In the genomic region with DNA sequence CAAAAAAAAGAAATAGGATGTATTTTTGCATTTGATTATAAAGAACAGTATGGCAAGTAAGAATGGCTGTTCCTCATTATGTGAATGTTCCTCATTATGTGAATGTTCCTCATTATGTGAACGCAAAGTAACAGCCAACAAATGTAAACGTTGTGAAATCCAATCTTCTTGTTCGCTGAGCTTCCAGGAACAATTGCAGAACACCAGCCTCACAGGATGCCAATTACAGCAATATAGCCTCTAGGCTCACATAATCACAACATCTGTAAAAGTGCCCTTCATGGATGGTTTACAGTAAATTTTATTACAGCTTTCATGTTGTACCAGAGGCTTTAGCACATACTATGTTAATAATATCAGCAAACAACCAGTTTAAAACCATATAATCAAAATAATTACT, we compare ENCODE assay signal across 13 cellular contexts.
A peak's percentile ranks its signal among the peaks of the same experiment; 100 is the strongest.
DNase-seq lines count a peak whose midpoint lies in the region; ATAC-seq and TF ChIP-seq lines count a peak whose summit lies in the region.
"Had no signal": no experiment of that assay in that cellular context is flagged by ENCODE, and none has a peak within 500 bp of the region (broad histone marks: within the 10 kb centered on the region; RNA-seq: fewer than 3 reads in every experiment).

No MANE protein-coding gene starts in this region.

- no peaks in the 10 kb centered on the region for H3K4me1 ChIP-seq in hepatocyte (ENCODE audit: insufficient read depth)

- H3K36me3 ChIP-seq in hepatocyte (replicated peaks; ENCODE audit: insufficient read depth, low read depth) = no peaks in the 10 kb centered on the region

- H3K27me3 ChIP-seq in hepatocyte = no peaks in the 10 kb centered on the region

- no peaks in the 10 kb centered on the region for H3K9me2 ChIP-seq in hepatocyte (replicated peaks; ENCODE audit: insufficient read depth)

- no peaks in the 10 kb centered on the region for H3K9me3 ChIP-seq in hepatocyte (ENCODE audit: low read depth)

- no peak overlapping the region for H3K4me3 ChIP-seq in hepatocyte
- H3K4me3 ChIP-seq: GM12878 had no signal

- ATAC-seq in HG03108 (IDR thresholded peaks at IDR 0.05; ENCODE audit: unreplicated experiment) (no peak), HG02588 (IDR thresholded peaks at IDR 0.05; ENCODE audit: unreplicated experiment) (no peak), HG02870 (IDR thresholded peaks at IDR 0.05; ENCODE audit: unreplicated experiment) (no peak)
- ATAC-seq: CD8-positive, alpha-beta T cell; GM12878 had no signal

- no peak overlapping the region for H2AFZ ChIP-seq in hepatocyte

- no peak overlapping the region for H3K27ac ChIP-seq in hepatocyte

- WGBS in hepatocyte (ENCODE audit: low lambda C conversion rate, missing lambda C conversion rate) = 23% methylated on average over 3 of the region's 3 CpGs

- H3K79me2 ChIP-seq in hepatocyte = no peaks in the 10 kb centered on the region

- no peak overlapping the region for H3K4me2 ChIP-seq in hepatocyte

- DNase-seq in ELF-1 (ENCODE audit: low read depth, low spot score) = peak; percentile 19
- peak; percentile 90 for DNase-seq in NCI-H1436 (lab: John Stamatoyannopoulos, UW)
- DNase-seq in OCI-M1 (lab: John Stamatoyannopoulos, UW) = peak; percentile 48
- DNase-seq in hepatocyte (ENCODE audit: low spot score) = peak; percentile 13
- no peak for DNase-seq in stimulated activated CD4-positive, alpha-beta T cell treated with anti-CD3 and anti-CD28 coated beads, Interleukin-4, amount 100 ng/mL, for 24 hours
- DNase-seq: CD8-positive, alpha-beta T cell; erythroblast; kidney glomerular epithelial cell; NK-92 treated with Interleukin-12 subunit alpha and Interleukin-12 subunit beta, amount 100 ng/mL, for 24 hours had no signal

- no peak for TF ChIP-seq CTCF in hepatocyte (IDR thresholded peaks at IDR 0.05; ENCODE audit: poor library complexity)

- H4K20me1 ChIP-seq in hepatocyte (ENCODE audit: insufficient read depth, poor library complexity, severe bottlenecking) = no peaks in the 10 kb centered on the region
